ENCODE assay signal across 10 cellular contexts in the genomic region with DNA sequence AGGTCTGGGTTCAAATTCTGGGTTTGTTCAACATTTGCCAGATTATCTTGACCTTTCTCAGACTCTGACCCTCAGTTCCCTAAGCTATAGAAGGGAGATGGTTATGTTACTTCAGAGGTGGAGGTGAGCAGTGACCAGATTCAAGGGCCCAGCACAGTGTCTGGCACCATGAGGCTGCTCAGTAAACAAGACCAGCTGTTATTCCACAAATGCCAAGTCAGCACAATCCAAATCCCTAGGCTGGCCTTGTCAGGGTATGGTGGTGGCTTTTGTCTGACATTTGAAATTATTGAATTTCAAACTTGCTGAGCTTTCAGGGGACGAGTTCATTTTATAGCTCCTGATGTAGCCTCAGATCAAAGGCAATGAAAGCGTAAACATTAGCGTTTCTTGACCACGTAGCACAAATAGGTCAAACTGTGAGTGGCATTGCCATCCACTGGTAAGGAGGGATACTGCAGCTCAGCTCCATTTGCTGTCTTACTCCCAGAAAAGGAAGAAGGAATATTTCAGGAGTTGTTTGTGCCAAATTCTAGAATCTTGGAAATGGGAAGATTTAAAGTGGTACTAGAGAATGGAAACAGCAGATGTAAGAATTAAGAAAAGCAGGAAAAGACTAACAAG.
DNase-seq lines count a peak whose midpoint lies in the region; ATAC-seq, FAIRE-seq and TF ChIP-seq lines count a peak whose summit lies in the region.
"Had no signal": no experiment of that assay in that cellular context is flagged by ENCODE, and none has a peak within 500 bp of the region (broad histone marks: within the 10 kb centered on the region; RNA-seq: fewer than 3 reads in every experiment).

No MANE protein-coding gene starts in this region.

- WGBS in stomach, 5 donors, result 49 to 62% (median 52%) methylated on average over 4 of the region's 4 CpGs

- no TSS peak for BruUV-seq in PC-9 (replicated peaks; lab: Mats Ljungman, UMichigan)

- H4K20me1 ChIP-seq in PC-9 (ENCODE audit: insufficient read depth) (no peaks in the 10 kb centered on the region), fibroblast of lung (ENCODE audit: control insufficient read depth, extremely low read depth, insufficient read depth, low read length) (no peaks in the 10 kb centered on the region)
- H4K20me1 ChIP-seq: BLaER1 had no signal

- no peak for ATAC-seq in HG03432 (IDR thresholded peaks at IDR 0.05; ENCODE audit: unreplicated experiment)
- no peak for ATAC-seq in GM18867 (IDR thresholded peaks at IDR 0.05; ENCODE audit: unreplicated experiment)

- no peak overlapping the region for H3K4me2 ChIP-seq in PC-9
- no peak overlapping the region for H3K4me2 ChIP-seq in fibroblast of lung (ENCODE audit: extremely low read depth, insufficient read depth, low read length)

- POLR2A ChIA-PET in PC-9 (lab: Charles Lee; ENCODE audit: unreplicated experiment), result no interaction called here

- H3K36me3 ChIP-seq in PC-9 (ENCODE audit: low read depth) (no peaks in the 10 kb centered on the region), fibroblast of lung (ENCODE audit: control insufficient read depth, insufficient read depth, low read length) (no peaks in the 10 kb centered on the region), stomach (peaks cover 0 to 4% (median 0%) of the 10 kb centered on the region in 4 donors)
- H3K36me3 ChIP-seq: BLaER1 had no signal

- intact Hi-C loops in PC-9 (cut with micrococcal nuclease; ENCODE audit: unreplicated experiment), result loop anchor here (5.0 to 10.0 kb wide), 4 partner anchors 83 to 376 kb away; no protein-coding TSS in a partner anchor
- intact Hi-C loops in stomach (cut with DNase I; ENCODE audit: low total_unique reads), result no loop called here

- H3K4me1 ChIP-seq in PC-9 (replicated peaks; ENCODE audit: insufficient read depth), result peaks cover 5% of the 10 kb centered on the region
- no peaks in the 10 kb centered on the region for H3K4me1 ChIP-seq in fibroblast of lung (ENCODE audit: control insufficient read depth, extremely low read depth, insufficient read depth, low read length)
- H3K4me1 ChIP-seq in stomach, result peaks cover 0 to 7% (median 3%) of the 10 kb centered on the region in 4 donors

- TF ChIP-seq POLR2A in stomach (IDR thresholded peaks at IDR 0.05) (no peak), GM12891 (IDR thresholded peaks at IDR 0.05; ENCODE audit: low read depth, low read length) (no peak)

- H3K4me3 ChIP-seq in PC-9 (no peak overlapping the region), fibroblast of lung (replicated peaks in 1 of 4; ENCODE audit: control extremely low read depth in 1 of 4, insufficient read depth in 1 of 4, low read depth in 3 of 4, low read length in 4 of 4) (no peak overlapping the region), stomach (no peak overlapping the region)
- H3K4me3 ChIP-seq: BLaER1 had no signal

- TF ChIP-seq CTCF in PC-9 (conservative IDR thresholded peaks at IDR 0.05), result peak; percentile 64
- peak; percentile 46 to 69 for TF ChIP-seq CTCF in fibroblast of lung (conservative IDR thresholded peaks at IDR 0.05 in 1 of 2, IDR thresholded peaks at IDR 0.05 in 1 of 2; ENCODE audit: low read depth in 1 of 2, low read length in 2 of 2)
- peak in 5 of 7 experiments; percentile 18 to 37 (median 36) for TF ChIP-seq CTCF in stomach (IDR thresholded peaks at IDR 0.05)

- no peaks in the 10 kb centered on the region for H3F3A ChIP-seq in PC-9 (ENCODE audit: insufficient read depth, low read depth)

- H3K9me2 ChIP-seq in PC-9 (ENCODE audit: insufficient read depth), result no peaks in the 10 kb centered on the region

- FAIRE-seq in GM12891 (lab: Jason Lieb, UNC), result no peak

- H3K27me3 ChIP-seq in PC-9 (ENCODE audit: insufficient read depth, low read depth), result no peaks in the 10 kb centered on the region
- H3K27me3 ChIP-seq in fibroblast of lung (ENCODE audit: control insufficient read depth, insufficient read depth, low read length), result no peaks in the 10 kb centered on the region
- no peaks in the 10 kb centered on the region for H3K27me3 ChIP-seq in stomach
- H3K27me3 ChIP-seq: BLaER1 had no signal

- CTCF ChIA-PET in PC-9 (lab: Charles Lee), result interaction anchor here (0.9 kb wide), 1 partner anchor 146 kb away, joined by 3 read pairs; no protein-coding TSS in a partner anchor

- no peak for TF ChIP-seq EP300 in stomach (IDR thresholded peaks at IDR 0.05)

- no peak overlapping the region for H3K27ac ChIP-seq in PC-9
- H3K27ac ChIP-seq in fibroblast of lung (ENCODE audit: insufficient read depth, low read length), result no peak overlapping the region
- no peak overlapping the region for H3K27ac ChIP-seq in stomach
- H3K27ac ChIP-seq: BLaER1 had no signal

- no peak overlapping the region for H3K9ac ChIP-seq in fibroblast of lung (ENCODE audit: insufficient read depth, low read length)
- H3K9ac ChIP-seq: BLaER1 had no signal

- H2AFZ ChIP-seq in PC-9, result no peak overlapping the region
- H2AFZ ChIP-seq in fibroblast of lung (ENCODE audit: low read length), result no peak overlapping the region

- H3K9me3 ChIP-seq in PC-9 (ENCODE audit: insufficient read depth, low read depth) (no peaks in the 10 kb centered on the region), fibroblast of lung (ENCODE audit: control insufficient read depth, insufficient read depth, low read depth, low read length) (no peaks in the 10 kb centered on the region), stomach (no peaks in the 10 kb centered on the region)
- H3K9me3 ChIP-seq: BLaER1 had no signal

- H3K79me2 ChIP-seq in PC-9 (ENCODE audit: low read depth) (no peaks in the 10 kb centered on the region), fibroblast of lung (ENCODE audit: control insufficient read depth, insufficient read depth, low read length) (no peaks in the 10 kb centered on the region)

- DNase-seq in NCI-H2171 treated with DMSO at 0.1 percent for 48 hours (lab: John Stamatoyannopoulos, UW), result peak; percentile 19
- DNase-seq in NCI-H2171 (lab: John Stamatoyannopoulos, UW), result no peak
- DNase-seq in PC-9, result no peak
- DNase-seq in fibroblast of lung (ENCODE audit: low read depth in 2 of 2), result peak; percentile 14 to 48
- DNase-seq in stomach, result no peak
- no peak for DNase-seq in GM12891 (ENCODE audit: insufficient read length, low spot score)
- DNase-seq: occipital lobe had no signal

TF ChIP-seq in GM12891, 5 proteins besides CTCF, POLR2A, EP300 and RAD21:
- no peak for TF ChIP-seq POLR2AphosphoS5 (IDR thresholded peaks at IDR 0.05; ENCODE audit: low read depth, low read length)
- no peak for TF ChIP-seq POU2F2 (IDR thresholded peaks at IDR 0.05; ENCODE audit: low read depth, low read length)
- no peak for TF ChIP-seq PAX5 (IDR thresholded peaks at IDR 0.05; ENCODE audit: insufficient read depth, low read length, severe bottlenecking)
- no peak for TF ChIP-seq SPI1 (IDR thresholded peaks at IDR 0.05; ENCODE audit: low read depth, low read length)
- TF ChIP-seq TAF1 (IDR thresholded peaks at IDR 0.05; ENCODE audit: low read depth, low read length), result no peak

Comparison
In these comparisons a context has a peak if more than half of its experiments do, and no peak if none do; other contexts are left out.
1. DNase-seq: peak in NCI-H2171 treated with DMSO at 0.1 percent for 48 hours (single experiment) and fibroblast of lung (2 of 2); none in NCI-H2171 (single experiment), PC-9 (0 of 2), stomach (single experiment) and GM12891 (single experiment).
2. Peak in every context shown above with its lines, with median percentiles within 50 percentile points of each other: CTCF ChIP-seq.